ENCODE assay signal across 8 cellular contexts in genomic region chr9:70111042-70111602, GRCh38.
A peak's percentile ranks its signal among the peaks of the same experiment; 100 is the strongest.
DNase-seq lines count a peak whose midpoint lies in the region; FAIRE-seq and TF ChIP-seq lines count a peak whose summit lies in the region.

No MANE protein-coding gene starts in this region.

- H3K36me3 Mint-ChIP-seq in brain, result no peaks in the 10 kb centered on the region

- no peak overlapping the region for H3K4me3 Mint-ChIP-seq in brain

- DNase-seq in GM10266 (ENCODE audit: extremely low spot score) (peak; percentile 44), HCEC 1CT (peak; percentile 54), NCI-H1092 (lab: John Stamatoyannopoulos, UW) (peak; percentile 88), T-helper 9 cell (peak; percentile 43), foreskin melanocyte (no peak)
- peak; percentile 21 to 37 (median 28) for DNase-seq in stimulated activated CD4-positive, alpha-beta T cell treated with anti-CD3 and anti-CD28 coated beads, Interleukin-1b, Interleukin-23, amount 100 ng/mL, for 24 hours (ENCODE audit: low read depth in 4 of 4, low spot score in 1 of 4)

- peak; percentile 27 for FAIRE-seq in islet of Langerhans (lab: Jason Lieb, UNC)

- TF ChIP-seq CTCF in GM10266 (IDR thresholded peaks at IDR 0.05; ENCODE audit: control insufficient read depth, insufficient read depth, low read depth, missing control alignments) (peak; percentile 97), brain (conservative IDR thresholded peaks at IDR 0.05) (peak; percentile 72 to 82)

- peaks cover 0 to 2% (median 0%) of the 10 kb centered on the region in 5 experiments for H3K9me3 Mint-ChIP-seq in brain

- peak overlapping the region; percentile 4 to 84 (median 73) for H3K27ac Mint-ChIP-seq in brain

- H3K4me1 Mint-ChIP-seq in brain, result peaks cover 25% of the 10 kb centered on the region

- no peaks in the 10 kb centered on the region for H3K27me3 Mint-ChIP-seq in brain
